Comparison of ENCODE assay signal across 17 cellular contexts in genomic region chr9:41108816-41109215, GRCh38. TPM values are rescaled to one million over a fixed set of nuclear protein-coding genes. Genes with fewer than 3 reads are reported as not detected.
"Had no signal": no experiment of that assay in that cellular context is flagged by ENCODE, and none has a peak within 500 bp of the region (broad histone marks: within the 10 kb centered on the region; RNA-seq: fewer than 3 reads in every experiment).

No MANE protein-coding gene starts in this region.

RNA-seq across cellular contexts. Expression of gene FOXD4L6, which starts 19.7 kb away (rescaled TPM):
- total RNA-seq: epithelial cell of proximal tubule, fibroblast of lung, fibroblast of villous mesenchyme, foreskin keratinocyte, gastroesophageal sphincter, heart left ventricle, hepatocyte, kidney epithelial cell, left ventricle myocardium superior, lower leg skin, lower lobe of right lung, lung microvascular endothelial cell, mesenteric fat pad, mesothelial cell of epicardium, mucosa of descending colon had no signal
- polyA plus RNA-seq: endothelial cell of umbilical vein, fibroblast of lung, heart left ventricle, hepatocyte, immature natural killer cell had no signal
